ENCODE assay signal across 11 cellular contexts in genomic region chr9:121637441-121638222, GRCh38. TPM values are rescaled to one million over a fixed set of nuclear protein-coding genes. Genes with fewer than 3 reads are reported as not detected.
DNase-seq lines count a peak whose midpoint lies in the region; ATAC-seq, FAIRE-seq and TF ChIP-seq lines count a peak whose summit lies in the region.
"Had no signal": no experiment of that assay in that cellular context is flagged by ENCODE, and none has a peak within 500 bp of the region (broad histone marks: within the 10 kb centered on the region; RNA-seq: fewer than 3 reads in every experiment).

No MANE protein-coding gene starts in this region.

- no peaks in the 10 kb centered on the region for H3K36me3 Mint-ChIP-seq in T-cell
- H3K36me3 Mint-ChIP-seq: activated naive CD8-positive, alpha-beta T cell treated with anti-CD3 and anti-CD28 coated beads, Interleukin-2, amount 10 ng/mL, durations not matched to agents 7 days and 5 days; CD8-positive, alpha-beta memory T cell had no signal

- H3K27me3 ChIP-seq in bronchial epithelial cell (ENCODE audit: control insufficient read depth, insufficient read depth, low read length), result no peaks in the 10 kb centered on the region
- no peaks in the 10 kb centered on the region for H3K27me3 ChIP-seq in muscle layer of colon (ENCODE audit: control insufficient read depth in 1 of 2, insufficient read depth in 2 of 2, low read length in 2 of 2)
- H3K27me3 ChIP-seq in body of pancreas, result no peaks in the 10 kb centered on the region

- ATAC-seq in T-cell (replicated peaks in 1 of 4), result no peak
- no peak for ATAC-seq in body of pancreas

- no peaks in the 10 kb centered on the region for H3K9me3 Mint-ChIP-seq in T-cell
- H3K9me3 Mint-ChIP-seq: activated B cell treated with CpG ODN at 0.5 μM for 24 hours; activated naive CD8-positive, alpha-beta T cell treated with anti-CD3 and anti-CD28 coated beads, Interleukin-2, amount 10 ng/mL, durations not matched to agents 7 days and 5 days; CD8-positive, alpha-beta memory T cell had no signal

- H3K9me3 ChIP-seq in muscle layer of colon (ENCODE audit: low read length) (no peaks in the 10 kb centered on the region), body of pancreas (no peaks in the 10 kb centered on the region)

- H3K4me1 ChIP-seq in muscle layer of colon (ENCODE audit: insufficient read depth, low read length) (peaks cover 70% of the 10 kb centered on the region), body of pancreas (peaks cover 69% of the 10 kb centered on the region)

- no peak overlapping the region for H3K4me3 ChIP-seq in AG10803 (ENCODE audit: low read length)
- no peak overlapping the region for H3K4me3 ChIP-seq in bronchial epithelial cell (ENCODE audit: low read depth, low read length)
- H3K4me3 ChIP-seq in muscle layer of colon (ENCODE audit: low read depth in 1 of 2, low read length in 2 of 2), result no peak overlapping the region
- H3K4me3 ChIP-seq in body of pancreas, result no peak overlapping the region

- H3K27me3 Mint-ChIP-seq in T-cell, result peaks cover 0 to 8% of the 10 kb centered on the region in 2 donors

- H3K36me3 ChIP-seq in bronchial epithelial cell (ENCODE audit: control insufficient read depth, insufficient read depth, low read length) (no peaks in the 10 kb centered on the region), muscle layer of colon (ENCODE audit: insufficient read depth, low read length) (no peaks in the 10 kb centered on the region), body of pancreas (replicated peaks in 1 of 2; ENCODE audit: insufficient read depth in 1 of 2, low read depth in 2 of 2) (no peaks in the 10 kb centered on the region)

- intact Hi-C loops in body of pancreas (cut with DNase I), result no loop called here

- TF ChIP-seq POLR2A in body of pancreas (IDR thresholded peaks at IDR 0.05), result no peak

- POLR2A ChIA-PET in T-cell (lab: Charles Lee) (no interaction called here), GM10248 (lab: Yijun Ruan, JAX) (no interaction called here)

- DNase-seq in AG10803 (ENCODE audit: low read depth), result peak; percentile 71
- peak; percentile 94 for DNase-seq in LHCN-M2 (ENCODE audit: low read depth)
- DNase-seq in bronchial epithelial cell (ENCODE audit: low read depth), result peak; percentile 59
- DNase-seq in NOMO-1 (lab: John Stamatoyannopoulos, UW; ENCODE audit: unreplicated experiment in 2 of 2), result no peak
- no peak for DNase-seq in T-cell
- DNase-seq in body of pancreas, result no peak
- DNase-seq in GM10248 (ENCODE audit: extremely low spot score), result no peak
- DNase-seq: activated B cell treated with CpG ODN at 0.5 μM for 24 hours; activated naive CD8-positive, alpha-beta T cell treated with anti-CD3 and anti-CD28 coated beads, Interleukin-2, amount 10 ng/mL, durations not matched to agents 7 days and 5 days; CD8-positive, alpha-beta memory T cell had no signal

- no peak for TF ChIP-seq CTCF in AG10803 (conservative IDR thresholded peaks at IDR 0.05; ENCODE audit: low read length)
- TF ChIP-seq CTCF in bronchial epithelial cell (IDR thresholded peaks at IDR 0.05; ENCODE audit: insufficient read depth, low read length, severe bottlenecking), result no peak
- no peak for TF ChIP-seq CTCF in body of pancreas (IDR thresholded peaks at IDR 0.05)
- TF ChIP-seq CTCF in GM10248 (IDR thresholded peaks at IDR 0.05; ENCODE audit: control extremely low read depth, extremely low read depth, low read depth, missing control alignments), result no peak

- peaks cover 0 to 5% (median 3%) of the 10 kb centered on the region in 3 donors for H3K4me1 Mint-ChIP-seq in T-cell

- no peak overlapping the region for H3K4me3 Mint-ChIP-seq in T-cell
- H3K4me3 Mint-ChIP-seq: activated B cell treated with CpG ODN at 0.5 μM for 24 hours; activated naive CD8-positive, alpha-beta T cell treated with anti-CD3 and anti-CD28 coated beads, Interleukin-2, amount 10 ng/mL, durations not matched to agents 7 days and 5 days; CD8-positive, alpha-beta memory T cell had no signal

- H3K27ac ChIP-seq in muscle layer of colon (ENCODE audit: low read depth, low read length) (peak overlapping the region; percentile 32), body of pancreas (peak overlapping the region in 2 of 4 donors; percentile 8 to 43)

- WGBS in body of pancreas, 2 donors, result 47 to 57% methylated on average over 12 of the region's 12 CpGs

- no peak overlapping the region for H3K9ac ChIP-seq in muscle layer of colon (ENCODE audit: low read length)

- FAIRE-seq in bronchial epithelial cell (lab: Jason Lieb, UNC), result no peak

- CTCF ChIA-PET in T-cell (lab: Charles Lee), result no interaction called here
- CTCF ChIA-PET in GM10248 (lab: Yijun Ruan, JAX), result no interaction called here

- no peak overlapping the region for H3K27ac Mint-ChIP-seq in T-cell
- H3K27ac Mint-ChIP-seq: activated B cell treated with CpG ODN at 0.5 μM for 24 hours; activated naive CD8-positive, alpha-beta T cell treated with anti-CD3 and anti-CD28 coated beads, Interleukin-2, amount 10 ng/mL, durations not matched to agents 7 days and 5 days had no signal

RNA-seq across cellular contexts. Expression of gene DAB2IP, which starts 13.8 kb away (rescaled TPM):
- 4.0 and 4.4 TPM in 2 replicates for total RNA-seq in LHCN-M2 (2014; rRNA removed)
- polyA plus RNA-seq in LHCN-M2 (2012), result 3.9 TPM
- 8.4 TPM in 2 replicates for total RNA-seq in bronchial epithelial cell
- under 1 TPM in 4 of 5 donors, not detected in 1; 0.22 to 0.53 (median 0.34) TPM for total RNA-seq in T-cell
- 10 to 100 TPM; 25.2 to 34.9 TPM for total RNA-seq in body of pancreas

Comparison
In these comparisons a context has a peak if more than half of its experiments do, and no peak if none do; other contexts are left out.
1. DNase-seq: peak in AG10803 (single experiment), LHCN-M2 (single experiment) and bronchial epithelial cell (single experiment); none in NOMO-1 (0 of 2), T-cell (0 of 34), body of pancreas (0 of 4) and GM10248 (single experiment).